14 cellular contexts compared by ENCODE assay signal in genomic region chr20:63847374-63848002, GRCh38. TPM values are rescaled to one million over a fixed set of nuclear protein-coding genes. Genes with fewer than 3 reads are reported as not detected.
A peak's percentile ranks its signal among the peaks of the same experiment; 100 is the strongest.
DNase-seq lines count a peak whose midpoint lies in the region; TF ChIP-seq lines count a peak whose summit lies in the region.
"Had no signal": no experiment of that assay in that cellular context is flagged by ENCODE, and none has a peak within 500 bp of the region (broad histone marks: within the 10 kb centered on the region; RNA-seq: fewer than 3 reads in every experiment).

No MANE protein-coding gene starts in this region.

- WGBS in adrenal gland, 4 donors, result 47 to 67% (median 53%) methylated on average over 2 to 16 of the region's 16 CpGs

- POLR2A ChIA-PET in activated CD4-positive, alpha-beta memory T cell treated with anti-CD3 and anti-CD28 coated beads, Interleukin-2, amount 10 ng/mL, durations not matched to agents 7 days and 5 days (lab: Charles Lee), result interaction anchor here (0.7 to 1.6 kb wide), 3 partner anchors 10 to 111 kb away, joined by 3 to 4 read pairs (median 3); partner anchors contain the start of genes LIME1 and TPD52L2

- H3K36me3 Mint-ChIP-seq in activated CD4-positive, alpha-beta memory T cell treated with anti-CD3 and anti-CD28 coated beads, Interleukin-2, amount 10 ng/mL, durations not matched to agents 7 days and 5 days (ENCODE audit: low read depth), result no peaks in the 10 kb centered on the region

- H3K4me3 Mint-ChIP-seq in activated CD4-positive, alpha-beta memory T cell treated with anti-CD3 and anti-CD28 coated beads, Interleukin-2, amount 10 ng/mL, durations not matched to agents 7 days and 5 days, result no peak overlapping the region
- H3K4me3 Mint-ChIP-seq: stimulated activated memory B cell treated with anti-CD40 and anti-IgM and Interleukin-4, amounts not matched to agents 10 μg/mL and 1 μg/mL and 100 μg/mL, for 72 hours had no signal

- no peak for DNase-seq in adrenal gland
- DNase-seq in activated CD4-positive, alpha-beta T cell treated with anti-CD3 and anti-CD28 coated beads, Interleukin-2, amount 50 U/mL, for 48 hours, result no peak
- no peak for DNase-seq in GM19240 (ENCODE audit: insufficient read length, low spot score)
- no peak for DNase-seq in activated CD4-positive, alpha-beta memory T cell treated with anti-CD3 and anti-CD28 coated beads, Interleukin-2, amount 10 ng/mL, durations not matched to agents 7 days and 5 days
- DNase-seq in NCI-H1092 (lab: John Stamatoyannopoulos, UW), result no peak
- DNase-seq: activated T-cell treated with anti-CD3 and anti-CD28 coated beads for 4 hours, DMS79 treated with DMSO at 0.1 percent for 48 hours, NCI-H2227 treated with DMSO at 0.1 percent for 48 hours, small intestine, SW 1271 had no signal

- H3K27ac ChIP-seq in HUES48 (ENCODE audit: low read depth, low read length), result peak overlapping the region; percentile 89
- peak overlapping the region in 3 of 5 donors; percentile 2 to 86 (median 49) for H3K27ac ChIP-seq in adrenal gland
- H3K27ac ChIP-seq in iPS-20b (ENCODE audit: low read length), result peak overlapping the region; percentile 14
- peak overlapping the region in 15 of 21 experiments; percentile 3 to 77 (median 44) for H3K27ac ChIP-seq in skin epidermis

- intact Hi-C loops in adrenal gland (cut with DNase I), result no loop called here

- no peak overlapping the region for H3K27ac Mint-ChIP-seq in activated CD4-positive, alpha-beta memory T cell treated with anti-CD3 and anti-CD28 coated beads, Interleukin-2, amount 10 ng/mL, durations not matched to agents 7 days and 5 days
- H3K27ac Mint-ChIP-seq: stimulated activated memory B cell treated with anti-CD40 and anti-IgM and Interleukin-4, amounts not matched to agents 10 μg/mL and 1 μg/mL and 100 μg/mL, for 72 hours had no signal

- H3K36me3 ChIP-seq in HUES48 (ENCODE audit: control insufficient read depth, insufficient read depth, low read length) (no peaks in the 10 kb centered on the region), adrenal gland (replicated peaks in 1 of 2) (no peaks in the 10 kb centered on the region), iPS-20b (ENCODE audit: insufficient read depth, low read depth, low read length) (no peaks in the 10 kb centered on the region)

- H3K27me3 Mint-ChIP-seq in activated CD4-positive, alpha-beta memory T cell treated with anti-CD3 and anti-CD28 coated beads, Interleukin-2, amount 10 ng/mL, durations not matched to agents 7 days and 5 days, result peaks cover 39% of the 10 kb centered on the region

- peaks cover 25% of the 10 kb centered on the region for H3K4me1 ChIP-seq in HUES48 (ENCODE audit: control insufficient read depth, insufficient read depth, low read length)
- peaks cover 10 to 17% of the 10 kb centered on the region in 2 donors for H3K4me1 ChIP-seq in adrenal gland (replicated peaks in 1 of 2)
- H3K4me1 ChIP-seq in iPS-20b (ENCODE audit: insufficient read depth, low read length), result peaks cover 17% of the 10 kb centered on the region

- CTCF ChIA-PET in activated CD4-positive, alpha-beta memory T cell treated with anti-CD3 and anti-CD28 coated beads, Interleukin-2, amount 10 ng/mL, durations not matched to agents 7 days and 5 days (lab: Charles Lee), result interaction anchor here (0.6 kb wide), 1 partner anchor 61 kb away, joined by 3 read pairs; no protein-coding TSS in a partner anchor

- H3K9me3 Mint-ChIP-seq in activated CD4-positive, alpha-beta memory T cell treated with anti-CD3 and anti-CD28 coated beads, Interleukin-2, amount 10 ng/mL, durations not matched to agents 7 days and 5 days, result no peaks in the 10 kb centered on the region
- H3K9me3 Mint-ChIP-seq: stimulated activated memory B cell treated with anti-CD40 and anti-IgM and Interleukin-4, amounts not matched to agents 10 μg/mL and 1 μg/mL and 100 μg/mL, for 72 hours had no signal

- TF ChIP-seq CTCF in adrenal gland (IDR thresholded peaks at IDR 0.05), result no peak

- peaks cover 40% of the 10 kb centered on the region for H3K4me1 Mint-ChIP-seq in activated CD4-positive, alpha-beta memory T cell treated with anti-CD3 and anti-CD28 coated beads, Interleukin-2, amount 10 ng/mL, durations not matched to agents 7 days and 5 days

- TF ChIP-seq POLR2A in adrenal gland (IDR thresholded peaks at IDR 0.05), result no peak

- H3K9ac ChIP-seq in HUES48 (ENCODE audit: low read depth, low read length) (no peak overlapping the region), iPS-20b (ENCODE audit: low read depth, low read length) (peak overlapping the region; percentile 42; the same call in 1 of the 2 replicates)

- H3K9me3 ChIP-seq in HUES48 (ENCODE audit: control insufficient read depth, insufficient read depth, low read length), result no peaks in the 10 kb centered on the region
- H3K9me3 ChIP-seq in adrenal gland (replicated peaks in 1 of 3), result no peaks in the 10 kb centered on the region
- H3K9me3 ChIP-seq in iPS-20b (ENCODE audit: insufficient read depth, low read depth, low read length), result no peaks in the 10 kb centered on the region

- H3K27me3 ChIP-seq in HUES48 (ENCODE audit: control insufficient read depth, insufficient read depth, low read length) (no peaks in the 10 kb centered on the region), adrenal gland (no peaks in the 10 kb centered on the region), iPS-20b (ENCODE audit: insufficient read depth, low read length) (no peaks in the 10 kb centered on the region)

- H3K4me3 ChIP-seq in HUES48 (ENCODE audit: low read depth, low read length) (0 out of 2 replicates have a peak overlapping the region, but pooled peaks have one; percentile 0), adrenal gland (no peak overlapping the region), iPS-20b (ENCODE audit: low read length) (peak overlapping the region; percentile 56; the same call in 1 of the 2 replicates), skin epidermis (no peak overlapping the region)

RNA-seq across cellular contexts. Expression of gene ABHD16B, which starts 13.8 kb away (rescaled TPM):
- total RNA-seq in adrenal gland, result not detected
- polyA plus RNA-seq in adrenal gland, result 1 to 10 TPM in 1 of 3 donors, under 1 TPM in 1, not detected in 1; 0.54 to 1.2 TPM
- total RNA-seq in activated CD4-positive, alpha-beta memory T cell treated with anti-CD3 and anti-CD28 coated beads, Interleukin-2, amount 10 ng/mL, durations not matched to agents 7 days and 5 days, result not detected

RNA-seq across cellular contexts. Expression of gene ZBTB46, which starts 16.4 kb away (rescaled TPM):
- total RNA-seq in adrenal gland, result 10 to 100 TPM in 5 of 8 donors, 1 to 10 TPM in 3; 7.7 to 22.4 (median 13.8) TPM
- 10 to 100 TPM in 1 of 3 donors, 1 to 10 TPM in 1, under 1 TPM in 1; 0.77 to 11.3 (median 5.4) TPM for polyA plus RNA-seq in adrenal gland
- under 1 TPM; 0.53 to 0.65 TPM for total RNA-seq in activated CD4-positive, alpha-beta memory T cell treated with anti-CD3 and anti-CD28 coated beads, Interleukin-2, amount 10 ng/mL, durations not matched to agents 7 days and 5 days

RNA-seq across cellular contexts. Expression of gene TPD52L2, which starts 17.6 kb away (rescaled TPM):
- total RNA-seq in adrenal gland, result 100 to 1,000 TPM in 6 of 8 donors, 10 to 100 TPM in 2; 88.1 to 125 (median 113) TPM
- 100 to 1,000 TPM in 2 of 3 donors, 10 to 100 TPM in 1; 92.2 to 114 (median 110) TPM for polyA plus RNA-seq in adrenal gland
- total RNA-seq in activated CD4-positive, alpha-beta memory T cell treated with anti-CD3 and anti-CD28 coated beads, Interleukin-2, amount 10 ng/mL, durations not matched to agents 7 days and 5 days, result 10 to 100 TPM; 48.2 to 48.7 TPM

RNA-seq across cellular contexts. Expression of gene DNAJC5, which starts 47.4 kb away (rescaled TPM):
- 10 to 100 TPM; 53.8 to 78.0 (median 64.8) TPM for total RNA-seq in adrenal gland
- 10 to 100 TPM; 26.5 to 31.7 (median 29.7) TPM for polyA plus RNA-seq in adrenal gland
- total RNA-seq in activated CD4-positive, alpha-beta memory T cell treated with anti-CD3 and anti-CD28 coated beads, Interleukin-2, amount 10 ng/mL, durations not matched to agents 7 days and 5 days, result 10 to 100 TPM; 58.6 to 59.7 TPM

Comparison
In these comparisons a context has a peak if more than half of its experiments do, and no peak if none do; other contexts are left out.
1. H3K27ac ChIP-seq: peak in every context shown above with its lines; median percentile 89 in HUES48; 49 in adrenal gland; 44 in skin epidermis; 14 in iPS-20b.
2. H3K4me3 ChIP-seq: peak in HUES48 (single experiment) and iPS-20b (single experiment); none in adrenal gland (0 of 4) and skin epidermis (0 of 7).
3. RNA of gene ZBTB46, which starts 16.4 kb away (total RNA-seq): 7.7 to 22.4 TPM in adrenal gland; 0.53 to 0.65 TPM in activated CD4-positive, alpha-beta memory T cell treated with anti-CD3 and anti-CD28 coated beads, Interleukin-2, amount 10 ng/mL, durations not matched to agents 7 days and 5 days; every median in the first group is over 4 times any median in the second.